8 cellular contexts compared by ENCODE assay signal in the genomic region with DNA sequence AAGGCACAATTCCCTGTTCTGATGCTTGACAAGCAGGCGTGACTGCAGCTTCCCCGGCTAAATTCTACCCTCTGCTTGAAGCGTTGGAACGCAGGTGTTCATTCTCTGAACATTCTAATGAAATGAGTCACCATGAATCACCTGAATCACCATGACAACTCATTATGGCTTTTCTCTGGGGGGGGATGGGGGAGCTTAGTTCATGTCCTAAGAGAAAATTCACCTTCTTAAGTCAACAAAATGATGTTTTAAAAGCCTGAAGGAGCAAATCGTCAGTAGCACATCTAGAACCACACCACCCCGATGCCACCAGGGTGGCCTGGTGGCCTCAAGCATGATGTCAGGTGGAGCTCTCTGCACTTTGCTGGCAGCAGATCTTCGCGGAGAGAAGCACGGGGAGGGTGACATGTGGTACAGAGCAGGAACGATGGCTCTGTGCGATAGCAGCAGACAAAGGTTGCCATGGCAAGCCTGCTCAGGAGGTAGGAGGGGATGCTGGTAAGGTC. TPM values are rescaled to one million over a fixed set of nuclear protein-coding genes. Genes with fewer than 3 reads are reported as not detected.
DNase-seq lines count a peak whose midpoint lies in the region; ATAC-seq and TF ChIP-seq lines count a peak whose summit lies in the region.

No MANE protein-coding gene starts in this region.

- no peak overlapping the region for H3K4me3 ChIP-seq in endodermal cell (ENCODE audit: low read length)

- WGBS in endodermal cell (ENCODE audit: insufficient coverage in 1 of 2, insufficient read length in 1 of 2), 2 experiments: 69 to 73% methylated on average over 3 to 11 of the region's 11 CpGs

- H3K36me3 Mint-ChIP-seq in activated naive CD4-positive, alpha-beta T cell treated with anti-CD3 and anti-CD28 coated beads, Interleukin-2, amount 50 U/mL, for 72 hours: no peaks in the 10 kb centered on the region
- H3K36me3 Mint-ChIP-seq in endodermal cell (ENCODE audit: low read depth): no peaks in the 10 kb centered on the region

- peak overlapping the region; percentile 74 for H3K27ac ChIP-seq in endodermal cell (ENCODE audit: low read depth, low read length)

- H3K27me3 ChIP-seq in endodermal cell (ENCODE audit: control insufficient read depth, insufficient read depth, low read length, poor library complexity, severe bottlenecking): no peaks in the 10 kb centered on the region

- H3K27ac Mint-ChIP-seq in activated naive CD4-positive, alpha-beta T cell treated with anti-CD3 and anti-CD28 coated beads, Interleukin-2, amount 50 U/mL, for 72 hours: peak overlapping the region in 1 of 2 donors; percentile 88
- peak overlapping the region; percentile 45 for H3K27ac Mint-ChIP-seq in endodermal cell

- DNase-seq in activated naive CD4-positive, alpha-beta T cell treated with anti-CD3 and anti-CD28 coated beads, Interleukin-2, amount 50 U/mL, for 72 hours (ENCODE audit: low spot score in 2 of 2): peak in 1 of 2 donors; percentile 39
- no peak for DNase-seq in activated naive CD4-positive, alpha-beta T cell treated with Interleukin-2 at 50 U/mL for 16 hours
- DNase-seq in NCI-H748 (lab: John Stamatoyannopoulos, UW; ENCODE audit: unreplicated experiment): peak; percentile 97
- DNase-seq in endodermal cell: peak; percentile 73
- DNase-seq in stimulated activated CD8-positive, alpha-beta memory T cell treated with anti-CD3 and anti-CD28 coated beads, Interleukin-4, amount 100 ng/mL, for 48 hours: peak; percentile 43
- no peak for DNase-seq in D341Med (ENCODE audit: low spot score)
- no peak for DNase-seq in NOMO-1 treated with DMSO at 0.1 percent for 48 hours (lab: John Stamatoyannopoulos, UW; ENCODE audit: unreplicated experiment)

- H3K9ac ChIP-seq in endodermal cell (ENCODE audit: extremely low read depth, low read length, poor library complexity, severe bottlenecking): no peak overlapping the region

- H3K9me3 Mint-ChIP-seq in activated naive CD4-positive, alpha-beta T cell treated with anti-CD3 and anti-CD28 coated beads, Interleukin-2, amount 50 U/mL, for 72 hours: no peaks in the 10 kb centered on the region
- peaks cover 3% of the 10 kb centered on the region for H3K9me3 Mint-ChIP-seq in endodermal cell

- no peaks in the 10 kb centered on the region for H3K27me3 Mint-ChIP-seq in endodermal cell (ENCODE audit: insufficient read depth)

- no peaks in the 10 kb centered on the region for H3K36me3 ChIP-seq in endodermal cell (ENCODE audit: control insufficient read depth, insufficient read depth, low read length)

- TF ChIP-seq CTCF in endodermal cell (conservative IDR thresholded peaks at IDR 0.05): no peak

- no peak overlapping the region for H3K4me3 Mint-ChIP-seq in endodermal cell

- peaks cover 10% of the 10 kb centered on the region for H3K4me1 ChIP-seq in endodermal cell (ENCODE audit: control insufficient read depth, insufficient read depth, low read length)

- H3K9me3 ChIP-seq in endodermal cell (ENCODE audit: control insufficient read depth, low read length): peaks cover 7% of the 10 kb centered on the region

- peak; percentile 43 to 82 for ATAC-seq in activated naive CD4-positive, alpha-beta T cell treated with anti-CD3 and anti-CD28 coated beads, Interleukin-2, amount 50 U/mL, for 72 hours
- no peak for ATAC-seq in HG02884 (IDR thresholded peaks at IDR 0.05; ENCODE audit: unreplicated experiment)

- peaks cover 32% of the 10 kb centered on the region for H3K4me1 Mint-ChIP-seq in endodermal cell

RNA-seq across cellular contexts. Expression of a gene that starts 33.8 kb away (rescaled TPM):
- under 1 TPM in 1 of 2 donors, not detected in 1; 0.43 TPM for total RNA-seq in activated naive CD4-positive, alpha-beta T cell treated with anti-CD3 and anti-CD28 coated beads, Interleukin-2, amount 50 U/mL, for 72 hours
- total RNA-seq in endodermal cell: 1 to 10 TPM; 1.1 TPM
- polyA plus RNA-seq in endodermal cell (2013, experiment 1 of 2): 2.1 TPM
- polyA plus RNA-seq in endodermal cell (2013, experiment 2 of 2): 1.4 TPM

Comparison
In these comparisons a context has a peak if more than half of its experiments do, and no peak if none do; other contexts are left out.
1. DNase-seq: peak in NCI-H748 (single experiment), endodermal cell (single experiment) and stimulated activated CD8-positive, alpha-beta memory T cell treated with anti-CD3 and anti-CD28 coated beads, Interleukin-4, amount 100 ng/mL, for 48 hours (single experiment); none in activated naive CD4-positive, alpha-beta T cell treated with Interleukin-2 at 50 U/mL for 16 hours (single experiment), D341Med (single experiment) and NOMO-1 treated with DMSO at 0.1 percent for 48 hours (single experiment).